Comparison of ENCODE assay signal across 10 cellular contexts in genomic region chr21:34668803-34669148, GRCh38. TPM values are rescaled to one million over a fixed set of nuclear protein-coding genes. Genes with fewer than 3 reads are reported as not detected.
DNase-seq lines count a peak whose midpoint lies in the region; ATAC-seq and TF ChIP-seq lines count a peak whose summit lies in the region.
"Had no signal": no experiment of that assay in that cellular context is flagged by ENCODE, and none has a peak within 500 bp of the region (broad histone marks: within the 10 kb centered on the region; RNA-seq: fewer than 3 reads in every experiment).

Gene CLIC6, plus strand, starts transcription at chr21:34668994. Its CDS starts 395 bp downstream, at chr21:34669389.

- H3K27ac ChIP-seq in body of pancreas (peak within 1 kb of the TSS in 3 of 4 donors; percentile 44 to 61 (median 52)), caudate nucleus (ENCODE audit: low read depth, low read length) (no peak within 1 kb of the TSS)

- H3K27me3 Mint-ChIP-seq in stimulated activated naive CD8-positive, alpha-beta T cell treated with anti-CD3 and anti-CD28 coated beads, Interleukin-15, amount 100 ng/mL, for 72 hours = peaks cover 77% of the 10 kb centered on the region

- H3K4me3 ChIP-seq in HFF-Myc (replicated peaks; ENCODE audit: low read depth, low read length) (peak within 1 kb of the TSS; percentile 12; the same call in 1 of the 2 replicates), body of pancreas (no peak within 1 kb of the TSS)

- TF ChIP-seq CTCF in HFF-Myc (IDR thresholded peaks at IDR 0.05; ENCODE audit: low read depth, low read length, missing control alignments) = no peak
- no peak for TF ChIP-seq CTCF in body of pancreas (IDR thresholded peaks at IDR 0.05)

- H3K27ac Mint-ChIP-seq in stimulated activated naive CD8-positive, alpha-beta T cell treated with anti-CD3 and anti-CD28 coated beads, Interleukin-15, amount 100 ng/mL, for 72 hours = peak within 1 kb of the TSS; percentile 20 to 83

- TF ChIP-seq POLR2A in body of pancreas (IDR thresholded peaks at IDR 0.05) = no peak

- no peaks in the 10 kb centered on the region for H3K9me3 ChIP-seq in body of pancreas

- DNase-seq in HFF-Myc (ENCODE audit: extremely low read depth, low read depth) (no peak), body of pancreas (no peak), left lobe of liver (ENCODE audit: low spot score) (no peak), caudate nucleus (lab: John Stamatoyannopoulos, UW) (no peak)
- no peak for DNase-seq in stimulated activated naive CD8-positive, alpha-beta T cell treated with anti-CD3 and anti-CD28 coated beads, Interleukin-15, amount 100 ng/mL, for 72 hours
- DNase-seq in stimulated activated CD4-positive, alpha-beta T cell treated with anti-CD3 and anti-CD28 coated beads, Interleukin-4, amount 100 ng/mL, for 4 hours = no peak
- DNase-seq in effector CD4-positive, alpha-beta T cell = no peak
- DNase-seq: hippocampal formation had no signal

- H3K4me1 Mint-ChIP-seq in stimulated activated naive CD8-positive, alpha-beta T cell treated with anti-CD3 and anti-CD28 coated beads, Interleukin-15, amount 100 ng/mL, for 72 hours = peaks cover 25% of the 10 kb centered on the region

- no peaks in the 10 kb centered on the region for H3K9me3 Mint-ChIP-seq in stimulated activated naive CD8-positive, alpha-beta T cell treated with anti-CD3 and anti-CD28 coated beads, Interleukin-15, amount 100 ng/mL, for 72 hours

- peak within 1 kb of the TSS; percentile 82 to 83 for H3K4me3 Mint-ChIP-seq in stimulated activated naive CD8-positive, alpha-beta T cell treated with anti-CD3 and anti-CD28 coated beads, Interleukin-15, amount 100 ng/mL, for 72 hours

- peaks cover 22% of the 10 kb centered on the region for H3K4me1 ChIP-seq in body of pancreas

- 29 to 45% methylated on average over 13 to 18 of the region's 18 CpGs for WGBS in body of pancreas, 2 donors

- no peaks in the 10 kb centered on the region for H3K36me3 ChIP-seq in body of pancreas (replicated peaks in 1 of 2; ENCODE audit: insufficient read depth in 1 of 2, low read depth in 2 of 2)

- ATAC-seq in body of pancreas = no peak
- peak; percentile 34 for ATAC-seq in left lobe of liver
- no peak for ATAC-seq in stimulated activated naive CD8-positive, alpha-beta T cell treated with anti-CD3 and anti-CD28 coated beads, Interleukin-15, amount 100 ng/mL, for 72 hours
- ATAC-seq in HG02642 (IDR thresholded peaks at IDR 0.05; ENCODE audit: poor library complexity, unreplicated experiment) = no peak

- intact Hi-C loops in body of pancreas (cut with DNase I) = no loop called here

- peaks cover 0 to 14% of the 10 kb centered on the region in 2 donors for H3K27me3 ChIP-seq in body of pancreas

RNA-seq across cellular contexts. Expression of gene CLIC6, which starts in this region (rescaled TPM):
- total RNA-seq in body of pancreas = 1 to 10 TPM in 1 of 2 donors, under 1 TPM in 1; 0.99 to 1.8 TPM
- total RNA-seq in left lobe of liver = 0.45 TPM
- total RNA-seq: NCI-H460 had no signal

Comparison
In these comparisons a context has a peak if more than half of its experiments do, and no peak if none do; other contexts are left out.
1. Peak in ATAC-seq in left lobe of liver; RNA of the gene not detected or under 1 TPM.